17 cellular contexts compared by ENCODE assay signal in genomic region chr2:171939754-171940093, GRCh38.
"Had no signal": no experiment of that assay in that cellular context is flagged by ENCODE, and none has a peak within 500 bp of the region (broad histone marks: within the 10 kb centered on the region; RNA-seq: fewer than 3 reads in every experiment).

No MANE protein-coding gene starts in this region.

- H3K4me1 ChIP-seq: lower lobe of right lung, prostate gland, suprapubic skin, vagina had no signal

- H3K27ac ChIP-seq: epithelial cell of prostate, lower lobe of right lung, prostate gland, skin epidermis, suprapubic skin, vagina had no signal

- DNase-seq: activated B cell treated with CpG ODN at 0.5 μM for 24 hours; activated CD4-positive, alpha-beta memory T cell treated with anti-CD3 and anti-CD28 coated beads for 36 hours; activated CD4-positive, alpha-beta T cell treated with anti-CD3 and anti-CD28 coated beads for 4 hours; activated CD8-positive, alpha-beta memory T cell treated with anti-CD3 and anti-CD28 coated beads, Interleukin-2, amount 10 ng/mL, durations not matched to agents 7 days and 5 days; endodermal cell; foreskin fibroblast; hypothalamus; lower lobe of right lung; right cardiac atrium; stimulated activated CD4-positive, alpha-beta T cell treated with anti-CD3 and anti-CD28 coated beads, Interleukin-4, amount 100 ng/mL, for 1 hour; stimulated activated naive CD8-positive, alpha-beta T cell treated with anti-CD3 and anti-CD28 coated beads, Interleukin-15, amount 100 ng/mL, for 72 hours; trophoblast cell had no signal

- ATAC-seq: activated CD8-positive, alpha-beta memory T cell treated with anti-CD3 and anti-CD28 coated beads, Interleukin-2, amount 10 ng/mL, durations not matched to agents 7 days and 5 days; lower lobe of right lung; right cardiac atrium; stimulated activated naive CD8-positive, alpha-beta T cell treated with anti-CD3 and anti-CD28 coated beads, Interleukin-15, amount 100 ng/mL, for 72 hours had no signal

- H3K36me3 ChIP-seq: lower lobe of right lung, prostate gland, vagina had no signal

- H3K4me3 ChIP-seq: lower lobe of right lung, prostate gland, skin epidermis, suprapubic skin, vagina had no signal

- H3K9me3 ChIP-seq: lower lobe of right lung, prostate gland, suprapubic skin, vagina had no signal

- H3K27me3 ChIP-seq: suprapubic skin, vagina had no signal
